9 cellular contexts compared by ENCODE assay signal in the genomic region with DNA sequence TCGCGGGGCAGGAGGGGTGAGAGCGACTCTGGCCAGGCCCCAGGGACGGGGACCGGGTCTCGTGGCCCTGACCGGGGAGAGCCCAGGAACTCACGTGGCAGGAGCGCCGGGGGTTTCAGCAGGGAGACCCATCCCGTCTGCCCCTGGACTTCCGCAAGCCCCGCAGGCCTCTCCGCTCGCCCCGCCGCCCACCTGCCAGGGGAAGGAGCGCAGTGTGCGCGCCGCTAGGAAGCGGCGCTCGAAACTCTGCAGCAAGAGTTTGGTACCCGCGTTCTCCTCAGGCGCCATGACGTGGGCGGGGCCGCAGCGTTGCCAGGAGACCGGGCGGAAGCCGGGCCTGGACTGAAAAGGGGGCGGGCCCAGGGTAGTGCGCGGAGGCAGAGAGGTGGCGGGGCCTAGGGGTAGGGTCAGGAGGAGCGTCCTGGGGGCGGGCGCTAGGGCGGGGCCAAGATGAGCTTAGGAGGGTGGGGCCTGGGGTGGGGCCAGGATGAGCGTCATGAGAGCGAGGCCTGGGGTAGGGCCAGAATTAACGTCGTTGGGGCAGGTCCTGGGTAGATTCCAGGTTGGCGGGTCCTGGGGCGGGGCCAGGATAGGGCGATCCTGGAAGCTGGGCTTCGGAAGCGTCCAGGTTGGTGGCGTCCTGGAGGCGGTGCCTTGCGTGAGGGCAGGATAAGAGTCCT. TPM values are rescaled to one million over a fixed set of nuclear protein-coding genes. Genes with fewer than 3 reads are reported as not detected.
DNase-seq lines count a peak whose midpoint lies in the region; ATAC-seq and TF ChIP-seq lines count a peak whose summit lies in the region.
"Had no signal": no experiment of that assay in that cellular context is flagged by ENCODE, and none has a peak within 500 bp of the region (broad histone marks: within the 10 kb centered on the region; RNA-seq: fewer than 3 reads in every experiment).

No MANE protein-coding gene starts in this region.

- TF ChIP-seq CTCF in choroid plexus epithelial cell (conservative IDR thresholded peaks at IDR 0.05; ENCODE audit: low read depth, low read length), result no peak

- DNase-seq in AML-193 (lab: John Stamatoyannopoulos, UW), result peak; percentile 98
- peak; percentile 95 for DNase-seq in NCI-H460 (ENCODE audit: extremely low read depth, low read depth)
- peak; percentile 98 to 99 for DNase-seq in activated CD4-positive, alpha-beta T cell treated with anti-CD3 and anti-CD28 coated beads for 24 hours (ENCODE audit: low read depth in 2 of 2)
- DNase-seq in choroid plexus epithelial cell (ENCODE audit: low read depth), result peak; percentile 99
- peak; percentile 96 for DNase-seq in kidney glomerular epithelial cell (lab: John Stamatoyannopoulos, UW)
- DNase-seq in stimulated activated CD4-positive, alpha-beta T cell treated with anti-CD3 and anti-CD28 coated beads, Interleukin-15, amount 100 ng/mL, for 48 hours (ENCODE audit: low read depth in 2 of 2), result peak; percentile 99

- TF ChIP-seq POLR2A in GM19193 (IDR thresholded peaks at IDR 0.05; ENCODE audit: extremely low read depth, insufficient read depth, insufficient read length), result peak; percentile 46

- peak; percentile 100 for ATAC-seq in HG03432 (IDR thresholded peaks at IDR 0.05; ENCODE audit: unreplicated experiment)

- peak overlapping the region; percentile 78 for H3K4me3 ChIP-seq in choroid plexus epithelial cell (ENCODE audit: low read depth, low read length)

RNA-seq across cellular contexts. Expression of a gene that starts 29.7 kb away (rescaled TPM):
- total RNA-seq in NCI-H460 (2014; rRNA removed; shearing (Covaris generic)), result not detected in 2 replicates
- not detected in 2 replicates for polyA plus RNA-seq in NCI-H460 (2014; cell fraction: nucleus; rRNA removed)
- total RNA-seq: T-helper 2 cell treated with Interferon-gamma antibody and Interleukin-4, amounts not matched to agents 100 ng/mL and 5 ng/mL, for 36 hours had no signal

Comparison
In these comparisons a context has a peak if more than half of its experiments do, and no peak if none do; other contexts are left out.
1. Peak in every context shown above with its lines: DNase-seq, ATAC-seq and H3K4me3 ChIP-seq.